In the genomic region with DNA sequence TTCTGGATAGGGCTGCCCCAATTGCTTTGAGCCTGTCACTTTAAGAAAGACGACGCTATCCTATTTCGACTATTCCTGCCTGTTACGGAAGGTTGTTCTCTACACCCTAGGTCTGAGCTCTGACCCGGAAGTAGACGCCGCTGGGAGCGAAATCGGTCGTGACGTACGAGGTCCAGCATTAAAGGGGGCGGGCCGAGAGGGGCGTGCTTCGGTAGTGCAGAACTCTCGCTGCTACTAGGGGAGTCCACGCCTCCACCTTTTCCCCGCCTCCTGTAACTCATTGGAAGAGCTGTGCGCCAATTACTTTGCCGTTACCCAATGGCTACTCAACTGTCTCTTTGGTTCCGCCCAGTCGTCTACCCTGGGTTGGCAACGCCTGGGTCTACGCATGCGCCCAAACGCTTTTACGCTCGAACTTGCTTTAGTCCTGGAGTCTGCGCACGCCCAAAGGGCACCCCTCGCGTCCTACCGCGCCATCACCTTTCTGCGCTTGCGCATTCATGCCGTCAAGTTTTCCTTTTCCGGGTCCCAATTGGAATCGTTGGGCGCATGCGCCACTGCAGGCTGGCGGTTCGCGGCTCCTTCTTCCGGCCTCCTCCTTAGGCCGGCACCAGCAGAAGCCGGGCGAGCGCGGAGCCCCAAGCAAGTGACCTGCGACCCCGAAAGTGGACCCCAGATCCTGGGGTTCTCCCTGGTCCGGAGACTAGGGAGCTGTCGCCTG, we compare ENCODE assay signal across 8 cellular contexts. TPM values are rescaled to one million over a fixed set of nuclear protein-coding genes. Genes with fewer than 3 reads are reported as not detected.
DNase-seq lines count a peak whose midpoint lies in the region; ATAC-seq and TF ChIP-seq lines count a peak whose summit lies in the region.

A gene (plus strand): TSS at position 548 of the 721 bp plus-strand sequence. CDS start 536 bp downstream, outside the sequence.

- peaks cover 79% of the 10 kb centered on the region for H3K36me3 Mint-ChIP-seq in activated T-cell treated with anti-CD3 and anti-CD28 coated beads, Interleukin-2, amount 50 U/mL, for 24 hours (ENCODE audit: low read depth)

- peaks cover 51% of the 10 kb centered on the region for H3K4me1 Mint-ChIP-seq in activated T-cell treated with anti-CD3 and anti-CD28 coated beads, Interleukin-2, amount 50 U/mL, for 24 hours (ENCODE audit: low read depth)

- H3K27ac Mint-ChIP-seq in activated T-cell treated with anti-CD3 and anti-CD28 coated beads, Interleukin-2, amount 50 U/mL, for 24 hours, result peak within 1 kb of the TSS; percentile 98

- H3K4me3 Mint-ChIP-seq in activated T-cell treated with anti-CD3 and anti-CD28 coated beads, Interleukin-2, amount 50 U/mL, for 24 hours, result peak within 1 kb of the TSS; percentile 96

- H3K4me3 ChIP-seq in epithelial cell of proximal tubule (ENCODE audit: low read depth, low read length), result peak within 1 kb of the TSS; percentile 91

- in situ Hi-C loops in KBM-7 (cut with MboI; ENCODE audit: low pct_unique_long_range_greater_than_20kb, low sequenced_read_pairs), result no loop called here

- H3K27me3 Mint-ChIP-seq in activated T-cell treated with anti-CD3 and anti-CD28 coated beads, Interleukin-2, amount 50 U/mL, for 24 hours, result no peaks in the 10 kb centered on the region

- no peak for TF ChIP-seq CTCF in epithelial cell of proximal tubule (conservative IDR thresholded peaks at IDR 0.05; ENCODE audit: low read depth, low read length)

- H3K9me3 Mint-ChIP-seq in activated T-cell treated with anti-CD3 and anti-CD28 coated beads, Interleukin-2, amount 50 U/mL, for 24 hours, result no peaks in the 10 kb centered on the region

- DNase-seq in DMS153 (lab: John Stamatoyannopoulos, UW) (peak; percentile 100), KBM-7 (peak; percentile 100), epithelial cell of proximal tubule (ENCODE audit: low read depth) (peak; percentile 98), mucosa of gallbladder (ENCODE audit: low spot score) (peak; percentile 100)
- peak; percentile 99 for DNase-seq in activated T-cell treated with anti-CD3 and anti-CD28 coated beads, Interleukin-2, amount 50 U/mL, for 24 hours
- peak; percentile 99 to 100 for DNase-seq in stimulated activated CD8-positive, alpha-beta memory T cell treated with anti-CD3 and anti-CD28 coated beads, Interleukin-4, amount 100 ng/mL, for 4 hours (ENCODE audit: low read depth in 2 of 2, low spot score in 1 of 2)

- peak; percentile 62 for ATAC-seq in GM21717 (IDR thresholded peaks at IDR 0.05; ENCODE audit: unreplicated experiment)

TF ChIP-seq in PFSK-1, 5 proteins besides CTCF, POLR2A, EP300 and RAD21:
- TF ChIP-seq TAF1 (IDR thresholded peaks at IDR 0.05; ENCODE audit: borderline replicate concordance, insufficient read depth, low read length) (no peak; the same call in 1 of the 2 replicates), POLR2AphosphoS5 (IDR thresholded peaks at IDR 0.05; ENCODE audit: low read depth, low read length) (peak; percentile 65), FOXP2 (optimal IDR thresholded peaks at IDR 0.05; ENCODE audit: borderline replicate concordance, extremely low read depth, extremely low read length, insufficient read depth) (no peak), SIN3A (IDR thresholded peaks at IDR 0.05; ENCODE audit: borderline replicate concordance, insufficient read depth, low read length) (peak; percentile 83; the same call in 1 of the 2 replicates)
- TF ChIP-seq, protein P1, sequence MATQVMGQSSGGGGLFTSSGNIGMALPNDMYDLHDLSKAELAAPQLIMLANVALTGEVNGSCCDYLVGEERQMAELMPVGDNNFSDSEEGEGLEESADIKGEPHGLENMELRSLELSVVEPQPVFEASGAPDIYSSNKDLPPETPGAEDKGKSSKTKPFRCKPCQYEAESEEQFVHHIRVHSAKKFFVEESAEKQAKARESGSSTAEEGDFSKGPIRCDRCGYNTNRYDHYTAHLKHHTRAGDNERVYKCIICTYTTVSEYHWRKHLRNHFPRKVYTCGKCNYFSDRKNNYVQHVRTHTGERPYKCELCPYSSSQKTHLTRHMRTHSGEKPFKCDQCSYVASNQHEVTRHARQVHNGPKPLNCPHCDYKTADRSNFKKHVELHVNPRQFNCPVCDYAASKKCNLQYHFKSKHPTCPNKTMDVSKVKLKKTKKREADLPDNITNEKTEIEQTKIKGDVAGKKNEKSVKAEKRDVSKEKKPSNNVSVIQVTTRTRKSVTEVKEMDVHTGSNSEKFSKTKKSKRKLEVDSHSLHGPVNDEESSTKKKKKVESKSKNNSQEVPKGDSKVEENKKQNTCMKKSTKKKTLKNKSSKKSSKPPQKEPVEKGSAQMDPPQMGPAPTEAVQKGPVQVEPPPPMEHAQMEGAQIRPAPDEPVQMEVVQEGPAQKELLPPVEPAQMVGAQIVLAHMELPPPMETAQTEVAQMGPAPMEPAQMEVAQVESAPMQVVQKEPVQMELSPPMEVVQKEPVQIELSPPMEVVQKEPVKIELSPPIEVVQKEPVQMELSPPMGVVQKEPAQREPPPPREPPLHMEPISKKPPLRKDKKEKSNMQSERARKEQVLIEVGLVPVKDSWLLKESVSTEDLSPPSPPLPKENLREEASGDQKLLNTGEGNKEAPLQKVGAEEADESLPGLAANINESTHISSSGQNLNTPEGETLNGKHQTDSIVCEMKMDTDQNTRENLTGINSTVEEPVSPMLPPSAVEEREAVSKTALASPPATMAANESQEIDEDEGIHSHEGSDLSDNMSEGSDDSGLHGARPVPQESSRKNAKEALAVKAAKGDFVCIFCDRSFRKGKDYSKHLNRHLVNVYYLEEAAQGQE (IDR thresholded peaks at IDR 0.05; ENCODE audit: insufficient read depth in 1 of 2, low read depth in 2 of 2, low read length in 2 of 2), result no peak

RNA-seq across cellular contexts. Expression of the gene that starts here (rescaled TPM):
- polyA plus RNA-seq in PFSK-1 (2012; ENCODE audit: insufficient read length, low read depth), result 67.5 TPM
- total RNA-seq in epithelial cell of proximal tubule (35.9 and 41.6 TPM in 2 replicates), mucosa of gallbladder (52.5 TPM)

Comparison
In these comparisons a context has a peak if more than half of its experiments do, and no peak if none do; other contexts are left out.
1. Peak in every context shown above with its lines: DNase-seq, ATAC-seq and H3K4me3 ChIP-seq.